ENCODE assay signal across 8 cellular contexts in genomic region chr20:34710568-34710839, GRCh38. TPM values are rescaled to one million over a fixed set of nuclear protein-coding genes. Genes with fewer than 3 reads are reported as not detected.
DNase-seq lines count a peak whose midpoint lies in the region; ATAC-seq, FAIRE-seq and TF ChIP-seq lines count a peak whose summit lies in the region.

No MANE protein-coding gene starts in this region.

- H3K36me3 ChIP-seq in HepG2 (replicated peaks in 1 of 2; ENCODE audit: control insufficient read depth in 1 of 2, insufficient read depth in 2 of 2, low read length in 2 of 2) (peaks cover 2 to 11% of the 10 kb centered on the region in 2 experiments; a peak in 4 of 5 replicates), right lobe of liver (peaks cover 0 to 7% (median 3%) of the 10 kb centered on the region in 4 donors), astrocyte (ENCODE audit: insufficient read depth, low read length) (peaks cover 2% of the 10 kb centered on the region)

- FAIRE-seq in HepG2 (lab: Jason Lieb, UNC) (no peak), astrocyte (lab: Jason Lieb, UNC) (no peak)

- POLR2A ChIA-PET in HepG2 (lab: Yijun Ruan, JAX), result interaction anchor here (1.2 kb wide), 1 partner anchor 89 kb away, joined by 3 read pairs; no protein-coding TSS in a partner anchor

- ATAC-seq in HepG2 (no peak), right lobe of liver (no peak), HG03039 (IDR thresholded peaks at IDR 0.05; ENCODE audit: unreplicated experiment) (no peak)

- H3K4me2 ChIP-seq in HepG2 (ENCODE audit: low read depth, low read length) (no peak overlapping the region), astrocyte (ENCODE audit: low read length) (peak overlapping the region; percentile 89)

- peaks cover 8% of the 10 kb centered on the region for H3K36me3 Mint-ChIP-seq in astrocyte (ENCODE audit: low read depth, unreplicated experiment)
- H3K36me3 Mint-ChIP-seq in mesothelial cell of epicardium, result peaks cover 13% of the 10 kb centered on the region

- no peaks in the 10 kb centered on the region for H3K9me3 ChIP-seq in HepG2 (ENCODE audit: low read length)
- no peaks in the 10 kb centered on the region for H3K9me3 ChIP-seq in right lobe of liver
- H3K9me3 ChIP-seq in astrocyte (ENCODE audit: insufficient read depth, low read depth, low read length), result no peaks in the 10 kb centered on the region

- H3K9ac ChIP-seq in HepG2 (ENCODE audit: insufficient read depth, low read depth, low read length), result no peak overlapping the region
- H3K9ac ChIP-seq in astrocyte (ENCODE audit: low read length), result peak overlapping the region; percentile 83

- H3K27ac Mint-ChIP-seq in astrocyte (ENCODE audit: unreplicated experiment) (no peak overlapping the region), mesothelial cell of epicardium (no peak overlapping the region)

- in situ Hi-C loops in HepG2 (cut with HindIII; ENCODE audit: extremely low pct_ligation_motif_present, low pct_unique_long_range_greater_than_20kb), result loop anchor here (5.0 kb wide), 1 partner anchor 173 kb away; no protein-coding TSS in a partner anchor

- H3K4me3 ChIP-seq in HepG2 (replicated peaks in 1 of 3; ENCODE audit: insufficient read depth in 1 of 3, low read depth in 2 of 3, low read length in 3 of 3) (no peak overlapping the region), right lobe of liver (peak overlapping the region in 1 of 3 donors; percentile 65), astrocyte (ENCODE audit: insufficient read depth, low read depth, low read length) (no peak overlapping the region)

- TF ChIP-seq POLR2A in HepG2 (IDR thresholded peaks at IDR 0.05; ENCODE audit: insufficient read depth in 1 of 2, low read depth in 2 of 2, low read length in 2 of 2) (no peak), right lobe of liver (IDR thresholded peaks at IDR 0.05) (no peak)

- BruUV-seq in HepG2 (replicated peaks; lab: Mats Ljungman, UMichigan), result no TSS peak

- H3K79me2 ChIP-seq in HepG2 (ENCODE audit: insufficient read depth, low read length), result peaks cover 8% of the 10 kb centered on the region
- no peaks in the 10 kb centered on the region for H3K79me2 ChIP-seq in astrocyte (ENCODE audit: insufficient read depth, low read length)

- H3K4me1 Mint-ChIP-seq in astrocyte (ENCODE audit: low read depth, unreplicated experiment) (peaks cover 30% of the 10 kb centered on the region), mesothelial cell of epicardium (peaks cover 18% of the 10 kb centered on the region)

- TF ChIP-seq EP300 in HepG2 (IDR thresholded peaks at IDR 0.05; ENCODE audit: low read depth in 2 of 2, low read length in 2 of 2), result no peak
- TF ChIP-seq EP300 in HepG2 (CRISPR knock-in tag; IDR thresholded peaks at IDR 0.05; ENCODE audit: borderline replicate concordance), result no peak

- intact Hi-C loops in HepG2 (cut with micrococcal nuclease; ENCODE audit: unreplicated experiment) (no loop called here), right lobe of liver (cut with DNase I) (no loop called here), posterior vena cava (cut with DNase I) (no loop called here)

- DNase-seq in HepG2 (ENCODE audit: low spot score) (no peak), right lobe of liver (no peak), astrocyte (ENCODE audit: low read depth) (no peak), mesothelial cell of epicardium (ENCODE audit: low spot score in 2 of 2, unreplicated experiment in 2 of 2) (no peak), epidermal melanocyte (ENCODE audit: insufficient read length, low spot score) (no peak), posterior vena cava (ENCODE audit: low spot score) (no peak), HCEC 1CT (no peak)

- H3K9me3 Mint-ChIP-seq in astrocyte (ENCODE audit: unreplicated experiment) (no peaks in the 10 kb centered on the region), mesothelial cell of epicardium (no peaks in the 10 kb centered on the region)

- H3K27ac ChIP-seq in HepG2 (ENCODE audit: extremely low read length, insufficient read depth, low read length) (peak overlapping the region; percentile 15), right lobe of liver (no peak overlapping the region), astrocyte (ENCODE audit: low read depth, low read length) (no peak overlapping the region)

- H3K27me3 ChIP-seq in HepG2 (ENCODE audit: control insufficient read depth in 1 of 2, insufficient read depth in 2 of 2, low read length in 2 of 2), result no peaks in the 10 kb centered on the region
- H3K27me3 ChIP-seq in right lobe of liver, result no peaks in the 10 kb centered on the region
- no peaks in the 10 kb centered on the region for H3K27me3 ChIP-seq in astrocyte (ENCODE audit: insufficient read depth, low read length)

- TF ChIP-seq CTCF in HepG2 (CRISPR knock-in tag; IDR thresholded peaks at IDR 0.05) (no peak), right lobe of liver (IDR thresholded peaks at IDR 0.05) (no peak), astrocyte (IDR thresholded peaks at IDR 0.05; ENCODE audit: insufficient read depth, low read depth, low read length) (no peak), mesothelial cell of epicardium (IDR thresholded peaks at IDR 0.05; ENCODE audit: unreplicated experiment) (no peak)

- TF ChIP-seq RAD21 in HepG2 (CRISPR knock-in tag; IDR thresholded peaks at IDR 0.05), result no peak

- H3K27me3 Mint-ChIP-seq in astrocyte (ENCODE audit: low read depth, unreplicated experiment) (peaks cover 6% of the 10 kb centered on the region), mesothelial cell of epicardium (ENCODE audit: low read depth) (peaks cover 14% of the 10 kb centered on the region)

- H4K20me1 ChIP-seq in HepG2 (ENCODE audit: insufficient read depth, low read length) (no peaks in the 10 kb centered on the region), astrocyte (ENCODE audit: insufficient read depth, low read length) (peaks cover 58% of the 10 kb centered on the region)

- no peak overlapping the region for H2AFZ ChIP-seq in HepG2 (ENCODE audit: low read length)
- no peak overlapping the region for H2AFZ ChIP-seq in astrocyte (ENCODE audit: low read depth, low read length)

- peak overlapping the region; percentile 67 for H3K4me3 Mint-ChIP-seq in astrocyte (ENCODE audit: unreplicated experiment)
- H3K4me3 Mint-ChIP-seq in mesothelial cell of epicardium, result peak overlapping the region; percentile 63

- H3K4me1 ChIP-seq in HepG2 (ENCODE audit: insufficient read depth, low read length) (peaks cover 79% of the 10 kb centered on the region), right lobe of liver (peaks cover 0 to 38% (median 13%) of the 10 kb centered on the region in 4 donors), astrocyte (ENCODE audit: insufficient read depth, low read length) (peaks cover 28% of the 10 kb centered on the region)

- CTCF ChIA-PET in HepG2 (lab: Yijun Ruan, JAX; ENCODE audit: low intra/inter-chr PET ratio, low total read pairs), result no interaction called here

RNA-seq across cellular contexts. Expression of gene TP53INP2, which starts 6.4 kb away (rescaled TPM):
- total RNA-seq in HepG2 (2016; rRNA removed; fragmentation: Illumina TruSeq; extraction: Trizol) (5.2 and 10.1 TPM in 2 replicates), right lobe of liver (10 to 100 TPM in 4 of 6 experiments, 1 to 10 TPM in 2; 5.8 to 24.1 (median 12.7) TPM), astrocyte (19.6 and 22.7 TPM in 2 replicates), mesothelial cell of epicardium (11.8 to 13.1 TPM (median 12.0 TPM) in 3 replicates), posterior vena cava (10 to 100 TPM; 34.0 to 44.7 TPM)
- 1.1 and 1.2 TPM in 2 replicates for total RNA-seq in HepG2 (2016; cell fraction: cytosol; rRNA removed; fragmentation: Illumina TruSeq; extraction: Trizol; ENCODE audit: low read depth)
- total RNA-seq in HepG2 (2016; cell fraction: insoluble cytoplasmic fraction; rRNA removed; fragmentation: Illumina TruSeq; extraction: Trizol), result 5.0 and 8.1 TPM in 2 replicates
- total RNA-seq in HepG2 (2016; cell fraction: membrane; rRNA removed; fragmentation: Illumina TruSeq; extraction: Trizol), result 7.4 and 7.6 TPM in 2 replicates
- total RNA-seq in HepG2 (2016; cell fraction: nucleus; rRNA removed; fragmentation: Illumina TruSeq; extraction: Trizol), result 10.1 and 10.3 TPM in 2 replicates
- polyA plus RNA-seq in HepG2 (2011; rRNA removed), result 18.8 and 29.5 TPM in 2 replicates
- polyA plus RNA-seq in HepG2 (2011; cell fraction: cytosol; rRNA removed), result 11.4 and 22.8 TPM in 2 replicates
- polyA plus RNA-seq in HepG2 (2011; cell fraction: nucleus; rRNA removed), result 46.3 and 62.2 TPM in 2 replicates
- polyA plus RNA-seq in HepG2 (2012), result 67.2 and 70.2 TPM in 2 replicates
- 1.7 and 2.0 TPM in 2 replicates for polyA plus RNA-seq in HepG2 (2016; cell fraction: cytosol; fragmentation: Illumina TruSeq; extraction: Trizol; ENCODE audit: low read depth)
- 20.8 and 28.1 TPM in 2 replicates for polyA plus RNA-seq in HepG2 (2016; cell fraction: insoluble cytoplasmic fraction; fragmentation: Illumina TruSeq; extraction: Trizol; ENCODE audit: low read depth)
- 8.6 and 8.7 TPM in 2 replicates for polyA plus RNA-seq in HepG2 (2016; cell fraction: membrane; fragmentation: Illumina TruSeq; extraction: Trizol; ENCODE audit: low read depth)
- 28.2 and 29.8 TPM in 2 replicates for polyA plus RNA-seq in HepG2 (2016; cell fraction: nucleus; fragmentation: Illumina TruSeq; extraction: Trizol; ENCODE audit: insufficient read depth, low read depth)
- 2.6 and 22.7 TPM in 2 replicates for polyA minus RNA-seq in HepG2 (2011; rRNA and poly(A)+ RNA removed; ENCODE audit: low replicate concordance)
- polyA minus RNA-seq in HepG2 (2011; cell fraction: cytosol; rRNA and poly(A)+ RNA removed), result 21.5 and 41.0 TPM in 2 replicates
- polyA minus RNA-seq in HepG2 (2011; cell fraction: nucleus; rRNA and poly(A)+ RNA removed), result 19.1 and 30.5 TPM in 2 replicates

RNA-seq across cellular contexts. Expression of gene PIGU, which starts 33.6 kb away (rescaled TPM):
- 27.1 and 45.5 TPM in 2 replicates for total RNA-seq in HepG2 (2016; rRNA removed; fragmentation: Illumina TruSeq; extraction: Trizol)
- total RNA-seq in HepG2 (2016; cell fraction: cytosol; rRNA removed; fragmentation: Illumina TruSeq; extraction: Trizol; ENCODE audit: low read depth), result 7.9 and 10.2 TPM in 2 replicates
- 22.7 and 40.7 TPM in 2 replicates for total RNA-seq in HepG2 (2016; cell fraction: insoluble cytoplasmic fraction; rRNA removed; fragmentation: Illumina TruSeq; extraction: Trizol)
- 13.9 and 15.8 TPM in 2 replicates for total RNA-seq in HepG2 (2016; cell fraction: membrane; rRNA removed; fragmentation: Illumina TruSeq; extraction: Trizol)
- total RNA-seq in HepG2 (2016; cell fraction: nucleus; rRNA removed; fragmentation: Illumina TruSeq; extraction: Trizol), result 46.7 and 53.0 TPM in 2 replicates
- 175 and 231 TPM in 2 replicates for polyA plus RNA-seq in HepG2 (2011; rRNA removed)
- 173 and 228 TPM in 2 replicates for polyA plus RNA-seq in HepG2 (2011; cell fraction: cytosol; rRNA removed)
- polyA plus RNA-seq in HepG2 (2011; cell fraction: nucleus; rRNA removed), result 61.5 and 68.6 TPM in 2 replicates
- polyA plus RNA-seq in HepG2 (2012), result 58.5 and 63.1 TPM in 2 replicates
- 12.5 and 12.8 TPM in 2 replicates for polyA plus RNA-seq in HepG2 (2016; cell fraction: cytosol; fragmentation: Illumina TruSeq; extraction: Trizol; ENCODE audit: low read depth)
- polyA plus RNA-seq in HepG2 (2016; cell fraction: insoluble cytoplasmic fraction; fragmentation: Illumina TruSeq; extraction: Trizol; ENCODE audit: low read depth), result 38.7 and 42.6 TPM in 2 replicates
- 20.5 and 21.1 TPM in 2 replicates for polyA plus RNA-seq in HepG2 (2016; cell fraction: membrane; fragmentation: Illumina TruSeq; extraction: Trizol; ENCODE audit: low read depth)
- polyA plus RNA-seq in HepG2 (2016; cell fraction: nucleus; fragmentation: Illumina TruSeq; extraction: Trizol; ENCODE audit: insufficient read depth, low read depth), result 88.7 and 94.6 TPM in 2 replicates
- polyA minus RNA-seq in HepG2 (2011; rRNA and poly(A)+ RNA removed; ENCODE audit: low replicate concordance), result 185 and 339 TPM in 2 replicates
- 49.4 and 49.8 TPM in 2 replicates for polyA minus RNA-seq in HepG2 (2011; cell fraction: cytosol; rRNA and poly(A)+ RNA removed)
- polyA minus RNA-seq in HepG2 (2011; cell fraction: nucleus; rRNA and poly(A)+ RNA removed), result 55.5 and 65.3 TPM in 2 replicates
- 10 to 100 TPM in 2 of 6 experiments, 1 to 10 TPM in 4; 4.0 to 14.9 (median 7.3) TPM for total RNA-seq in right lobe of liver
- total RNA-seq in astrocyte, result 16.7 and 17.4 TPM in 2 replicates
- 31.7 to 34.1 TPM (median 32.6 TPM) in 3 replicates for total RNA-seq in mesothelial cell of epicardium
- total RNA-seq in posterior vena cava, result 10 to 100 TPM in 1 of 2 donors, 1 to 10 TPM in 1; 9.6 to 10.7 TPM
